In the genomic region with DNA sequence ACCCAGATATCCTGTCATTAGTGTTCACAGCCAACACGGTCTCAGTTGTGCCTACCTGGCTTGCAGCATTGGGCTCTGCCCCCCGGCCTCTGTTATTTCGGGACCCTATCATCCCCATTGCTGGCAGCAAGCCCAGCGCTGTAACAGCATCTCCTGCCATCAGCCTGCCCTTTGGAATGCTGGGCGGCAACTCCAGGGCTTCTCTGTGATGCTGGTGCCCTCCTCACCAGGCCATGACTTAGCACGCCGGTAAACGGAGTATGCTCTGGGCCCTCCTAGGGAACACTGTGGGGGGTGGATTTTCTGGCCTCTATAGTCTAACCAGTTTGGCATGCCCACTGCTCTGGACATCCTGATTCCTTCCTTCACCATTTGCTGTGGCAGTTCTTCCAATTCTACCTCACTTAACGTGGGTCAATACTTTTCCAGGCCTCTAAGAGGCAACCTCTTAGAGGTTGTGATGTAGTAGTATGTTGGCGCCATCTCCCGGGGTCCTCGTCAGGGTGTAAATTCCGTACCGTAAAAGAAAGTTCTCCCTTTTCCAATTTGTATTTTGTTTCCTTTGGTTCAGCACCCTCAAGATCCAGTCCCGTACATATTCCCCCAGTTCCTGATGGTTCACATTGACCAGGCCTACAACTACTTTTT, we compare ENCODE assay signal across 15 cellular contexts.
DNase-seq lines count a peak whose midpoint lies in the region; ATAC-seq, FAIRE-seq and TF ChIP-seq lines count a peak whose summit lies in the region.
"Had no signal": no experiment of that assay in that cellular context is flagged by ENCODE, and none has a peak within 500 bp of the region (broad histone marks: within the 10 kb centered on the region; RNA-seq: fewer than 3 reads in every experiment).

No MANE protein-coding gene starts in this region.

- H3K27me3 ChIP-seq in keratinocyte (ENCODE audit: control insufficient read depth, extremely low read depth, insufficient read depth, low read length): no peaks in the 10 kb centered on the region
- H3K27me3 ChIP-seq: BLaER1, SJSA1, vagina had no signal

- no peaks in the 10 kb centered on the region for H3K9me3 ChIP-seq in keratinocyte (ENCODE audit: control insufficient read depth, low read depth, low read length)
- H3K9me3 ChIP-seq: BLaER1, SJSA1, vagina had no signal

- no peaks in the 10 kb centered on the region for H3K27me3 Mint-ChIP-seq in MCF 10A (ENCODE audit: insufficient read depth, unreplicated experiment)

- peaks cover 15% of the 10 kb centered on the region for H3K4me1 ChIP-seq in keratinocyte (ENCODE audit: control insufficient read depth, extremely low read depth, insufficient read depth, low read length)
- H3K4me1 ChIP-seq: SJSA1, vagina had no signal

- H3K4me3 ChIP-seq in keratinocyte (ENCODE audit: control insufficient read depth in 2 of 3, extremely low read depth in 1 of 3, insufficient read depth in 2 of 3, low read depth in 1 of 3, low read length in 3 of 3): no peak overlapping the region
- H3K4me3 ChIP-seq: BLaER1, SJSA1, vagina had no signal

- CTCF ChIA-PET in MCF 10A (lab: Yijun Ruan, JAX): interaction anchor here (0.6 to 4.2 kb wide), 6 partner anchors 8 to 908 kb away, joined by 3 to 23 read pairs (median 4); no protein-coding TSS in a partner anchor

- H3K4me3 Mint-ChIP-seq in MCF 10A (ENCODE audit: unreplicated experiment): no peak overlapping the region
- H3K4me3 Mint-ChIP-seq: activated T-cell treated with anti-CD3 and anti-CD28 coated beads, Interleukin-2, amount 50 U/mL, for 24 hours had no signal

- intact Hi-C loops in MCF 10A (cut with micrococcal nuclease): no loop called here

- H3K36me3 ChIP-seq in keratinocyte (ENCODE audit: control insufficient read depth in 2 of 2, extremely low read depth in 1 of 2, insufficient read depth in 2 of 2, low read length in 2 of 2): no peaks in the 10 kb centered on the region
- H3K36me3 ChIP-seq: BLaER1, SJSA1, vagina had no signal

- H3K4me1 Mint-ChIP-seq in MCF 10A (ENCODE audit: insufficient read depth, unreplicated experiment): peaks cover 6% of the 10 kb centered on the region

- no peak for ATAC-seq in HG03457 (IDR thresholded peaks at IDR 0.05; ENCODE audit: unreplicated experiment)

- peak overlapping the region; percentile 29 for H3K9ac ChIP-seq in keratinocyte (ENCODE audit: control insufficient read depth, extremely low read depth, insufficient read depth, low read length)
- H3K9ac ChIP-seq: BLaER1 had no signal

- DNase-seq in DMS114 treated with DMSO at 0.1 percent for 48 hours (lab: John Stamatoyannopoulos, UW; ENCODE audit: unreplicated experiment) (peak; percentile 19), NCI-H1694 treated with DMSO at 0.1 percent for 48 hours (lab: John Stamatoyannopoulos, UW) (peak; percentile 31), MCF 10A (ENCODE audit: unreplicated experiment) (no peak), keratinocyte (ENCODE audit: low read depth, low spot score) (no peak), NCI-H345 (lab: John Stamatoyannopoulos, UW) (no peak), middle frontal gyrus (ENCODE audit: extremely low spot score, low spot score) (no peak), RKO (ENCODE audit: low spot score) (no peak)
- DNase-seq: activated T-cell treated with anti-CD3 and anti-CD28 coated beads, Interleukin-2, amount 50 U/mL, for 24 hours; kidney glomerular epithelial cell; NCI-H2081 treated with DMSO at 0.1 percent for 48 hours; stimulated activated CD4-positive, alpha-beta T cell treated with anti-CD3 and anti-CD28 coated beads, Interleukin-12 subunit alpha, Interleukin-12 subunit beta, amount 100 ng/mL, for 4 hours had no signal

- POLR2A ChIA-PET in MCF 10A (lab: Yijun Ruan, JAX): interaction anchor here (0.8 to 1.2 kb wide), 3 partner anchors 12 to 172 kb away, joined by 3 to 4 read pairs (median 3); a partner anchor contains a TSS

- dilution Hi-C loops in keratinocyte (cut with MboI; ENCODE audit: extremely low pct_ligation_motif_present, low sequenced_read_pairs): no loop called here

- TF ChIP-seq CTCF in MCF 10A (IDR thresholded peaks at IDR 0.05; ENCODE audit: unreplicated experiment) (no peak), keratinocyte (optimal IDR thresholded peaks at IDR 0.05 in 1 of 3, IDR thresholded peaks at IDR 0.05 in 1 of 3, conservative IDR thresholded peaks at IDR 0.05 in 1 of 3; ENCODE audit: extremely low read depth in 1 of 3, insufficient read depth in 2 of 3, low read length in 3 of 3) (peak in 2 of 3 experiments; percentile 30 to 38)

- H3K9me1 ChIP-seq in keratinocyte (ENCODE audit: control insufficient read depth, extremely low read depth, insufficient read depth, low read length): no peaks in the 10 kb centered on the region

- H3K79me2 ChIP-seq in keratinocyte (ENCODE audit: control insufficient read depth, insufficient read depth, low read length): no peaks in the 10 kb centered on the region

- no peak for FAIRE-seq in keratinocyte (lab: Jason Lieb, UNC)

- H3K9me3 Mint-ChIP-seq in MCF 10A (ENCODE audit: unreplicated experiment): no peaks in the 10 kb centered on the region
- H3K9me3 Mint-ChIP-seq: activated T-cell treated with anti-CD3 and anti-CD28 coated beads, Interleukin-2, amount 50 U/mL, for 24 hours had no signal

- H3K27ac ChIP-seq in keratinocyte (ENCODE audit: control insufficient read depth, insufficient read depth, low read length): peak overlapping the region; percentile 22
- H3K27ac ChIP-seq: BLaER1, SJSA1, vagina had no signal

- no peaks in the 10 kb centered on the region for H4K20me1 ChIP-seq in keratinocyte (ENCODE audit: control insufficient read depth, extremely low read depth, insufficient read depth, low read length)
- H4K20me1 ChIP-seq: BLaER1 had no signal

- peak overlapping the region; percentile 44 for H3K27ac Mint-ChIP-seq in MCF 10A (ENCODE audit: low read depth, unreplicated experiment)
- H3K27ac Mint-ChIP-seq: activated T-cell treated with anti-CD3 and anti-CD28 coated beads, Interleukin-2, amount 50 U/mL, for 24 hours had no signal

- H3K4me2 ChIP-seq in keratinocyte (ENCODE audit: control insufficient read depth, extremely low read depth, insufficient read depth, low read depth, low read length): peak overlapping the region; percentile 70
- H3K4me2 ChIP-seq: BLaER1 had no signal

- H3K36me3 Mint-ChIP-seq in MCF 10A (ENCODE audit: insufficient read depth, unreplicated experiment): no peaks in the 10 kb centered on the region

- BruUV-seq in MCF 10A (replicated peaks; lab: Mats Ljungman, UMichigan): no TSS peak

- peak overlapping the region; percentile 78 for H2AFZ ChIP-seq in keratinocyte (ENCODE audit: control insufficient read depth, low read length)

Comparison
In these comparisons a context has a peak if more than half of its experiments do, and no peak if none do; other contexts are left out.
1. DNase-seq: peak in DMS114 treated with DMSO at 0.1 percent for 48 hours (single experiment) and NCI-H1694 treated with DMSO at 0.1 percent for 48 hours (single experiment); none in MCF 10A (single experiment), keratinocyte (single experiment), NCI-H345 (single experiment), middle frontal gyrus (single experiment) and RKO (single experiment).